In the genomic region with DNA sequence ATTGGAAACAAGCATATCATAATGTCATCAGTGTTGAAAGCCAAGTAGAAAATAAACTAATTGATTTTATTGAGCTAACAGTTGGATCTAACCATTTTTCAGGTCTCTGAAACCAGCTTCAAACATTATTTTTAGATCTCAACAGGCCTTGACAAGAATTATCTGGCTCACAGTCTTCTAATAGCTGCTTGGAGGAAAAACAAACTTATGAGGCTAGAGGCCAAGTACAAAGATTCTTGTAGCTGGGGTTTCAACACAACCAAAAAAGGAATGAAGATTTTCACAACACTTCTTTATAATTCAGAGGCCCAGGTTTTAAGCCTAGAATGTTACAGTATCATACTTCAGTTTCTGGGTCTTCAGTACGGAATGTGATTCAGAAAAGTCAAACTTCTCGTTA, we compare ENCODE assay signal across 14 cellular contexts. TPM values are rescaled to one million over a fixed set of nuclear protein-coding genes. Genes with fewer than 3 reads are reported as not detected.
A peak's percentile ranks its signal among the peaks of the same experiment; 100 is the strongest.
DNase-seq lines count a peak whose midpoint lies in the region; ATAC-seq and TF ChIP-seq lines count a peak whose summit lies in the region.
"Had no signal": no experiment of that assay in that cellular context is flagged by ENCODE, and none has a peak within 500 bp of the region (broad histone marks: within the 10 kb centered on the region; RNA-seq: fewer than 3 reads in every experiment).

No MANE protein-coding gene starts in this region.

- TF ChIP-seq CTCF in body of pancreas (IDR thresholded peaks at IDR 0.05) = no peak

- H3K27me3 ChIP-seq in right cardiac atrium (ENCODE audit: control insufficient read depth, insufficient read depth) (no peaks in the 10 kb centered on the region), body of pancreas (no peaks in the 10 kb centered on the region)

- H3K4me1 ChIP-seq in right cardiac atrium (ENCODE audit: control insufficient read depth, insufficient read depth, low read length) (peaks cover 5% of the 10 kb centered on the region), body of pancreas (peaks cover 47% of the 10 kb centered on the region)

- intact Hi-C loops in right cardiac atrium (cut with DNase I) = no loop called here
- intact Hi-C loops in sciatic nerve (cut with DNase I) = no loop called here
- intact Hi-C loops in body of pancreas (cut with DNase I) = no loop called here

- H3K27ac ChIP-seq in caudate nucleus (ENCODE audit: low read depth, low read length) = peak overlapping the region; percentile 53
- peak overlapping the region; percentile 25 for H3K27ac ChIP-seq in right cardiac atrium (ENCODE audit: low read length)
- peak overlapping the region in 1 of 4 donors; percentile 3 for H3K27ac ChIP-seq in body of pancreas
- H3K27ac ChIP-seq: epithelial cell of prostate had no signal

- 40% methylated on average over 2 of the region's 2 CpGs for WGBS in right cardiac atrium
- WGBS in body of pancreas, 2 donors = 31 to 35% methylated on average over 2 of the region's 2 CpGs

- no peaks in the 10 kb centered on the region for H3K9me3 ChIP-seq in right cardiac atrium (ENCODE audit: control insufficient read depth, low read length)
- H3K9me3 ChIP-seq in body of pancreas = no peaks in the 10 kb centered on the region

- H3K4me3 ChIP-seq in right cardiac atrium (ENCODE audit: low read length) (no peak overlapping the region), body of pancreas (no peak overlapping the region)

- H3K36me3 ChIP-seq in body of pancreas (replicated peaks in 1 of 2; ENCODE audit: insufficient read depth in 1 of 2, low read depth in 2 of 2) = no peaks in the 10 kb centered on the region

- TF ChIP-seq POLR2A in body of pancreas (IDR thresholded peaks at IDR 0.05) = no peak

- DNase-seq in caudate nucleus (lab: John Stamatoyannopoulos, UW) = no peak
- no peak for DNase-seq in right cardiac atrium
- no peak for DNase-seq in sciatic nerve (ENCODE audit: low spot score)
- DNase-seq in body of pancreas = no peak
- DNase-seq in cerebellar nuclear complex (lab: John Stamatoyannopoulos, UW) = no peak
- no peak for DNase-seq in NCI-H510A treated with DMSO at 0.1 percent for 48 hours (lab: John Stamatoyannopoulos, UW)
- no peak for DNase-seq in COLO668 (lab: John Stamatoyannopoulos, UW; ENCODE audit: unreplicated experiment)
- DNase-seq: activated CD4-positive, CD25-positive, alpha-beta regulatory T cell treated with anti-CD3 and anti-CD28 coated beads, Interleukin-2, amount 50 U/mL, for 72 hours; activated T-cell treated with anti-CD3 and anti-CD28 coated beads, Interleukin-2, amount 50 U/mL, for 4 hours; immature natural killer cell; stimulated activated CD4-positive, alpha-beta T cell treated with anti-CD3 and anti-CD28 coated beads, Interleukin-2, amount 100 ng/mL, for 24 hours; stimulated activated naive B cell treated with anti-CD40 and anti-IgM and Interleukin-4, amounts not matched to agents 10 μg/mL and 1 μg/mL and 100 μg/mL, for 72 hours; T-cell had no signal

- ATAC-seq in right cardiac atrium = peak in 1 of 2 donors; percentile 13
- peak; percentile 62 for ATAC-seq in sciatic nerve
- no peak for ATAC-seq in body of pancreas
- ATAC-seq: activated T-cell treated with anti-CD3 and anti-CD28 coated beads, Interleukin-2, amount 50 U/mL, for 4 hours; stimulated activated naive B cell treated with anti-CD40 and anti-IgM and Interleukin-4, amounts not matched to agents 10 μg/mL and 1 μg/mL and 100 μg/mL, for 72 hours; T-cell had no signal

RNA-seq across cellular contexts. Expression of a gene that starts 3.7 kb away (rescaled TPM):
- total RNA-seq in right cardiac atrium (10 to 100 TPM; 13.1 to 18.4 (median 17.3) TPM), sciatic nerve (17.2 TPM), body of pancreas (10 to 100 TPM; 14.5 to 27.0 TPM)
- polyA plus RNA-seq in right cardiac atrium = 18.1 TPM
